In the genomic region with DNA sequence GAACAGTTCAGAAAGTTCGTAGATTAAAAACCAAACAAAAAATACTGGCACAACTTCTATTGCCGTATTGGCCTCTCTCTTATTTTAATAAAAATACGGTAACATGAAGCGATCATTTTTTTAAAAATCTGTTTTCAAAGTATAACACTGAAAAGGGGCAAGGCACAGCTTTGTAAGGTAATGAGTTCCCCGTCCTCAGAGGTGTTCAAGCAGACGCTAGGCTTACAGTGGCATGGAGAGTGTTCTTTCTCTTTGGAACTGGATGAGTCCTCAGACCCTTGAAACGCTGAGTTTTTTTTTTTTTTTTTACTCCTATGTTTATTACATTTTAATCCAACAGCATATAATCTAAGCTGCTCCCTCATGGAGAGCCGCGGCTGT, we compare ENCODE assay signal across 1 cellular context.
TF ChIP-seq lines count a peak whose summit lies in the region.

No MANE protein-coding gene starts in this region.

TF ChIP-seq in SK-N-SH treated with all-trans-retinoic acid at 6 μM for 48 hours, 23 proteins besides CTCF, POLR2A, EP300 and RAD21 (continued from another document):
- TF ChIP-seq CSRNP3 (CRISPR knock-in tag; IDR thresholded peaks at IDR 0.05) (no peak), ZNF565 (CRISPR knock-in tag; conservative IDR thresholded peaks at IDR 0.05; ENCODE audit: low read depth) (no peak), BACH2 (CRISPR knock-in tag; IDR thresholded peaks at IDR 0.05; ENCODE audit: borderline replicate concordance) (no peak), ZFP3 (CRISPR knock-in tag; IDR thresholded peaks at IDR 0.05) (no peak), CSDC2 (CRISPR knock-in tag; IDR thresholded peaks at IDR 0.05) (no peak), GLIS3 (CRISPR knock-in tag; IDR thresholded peaks at IDR 0.05) (no peak)
- TF ChIP-seq, protein P1, sequence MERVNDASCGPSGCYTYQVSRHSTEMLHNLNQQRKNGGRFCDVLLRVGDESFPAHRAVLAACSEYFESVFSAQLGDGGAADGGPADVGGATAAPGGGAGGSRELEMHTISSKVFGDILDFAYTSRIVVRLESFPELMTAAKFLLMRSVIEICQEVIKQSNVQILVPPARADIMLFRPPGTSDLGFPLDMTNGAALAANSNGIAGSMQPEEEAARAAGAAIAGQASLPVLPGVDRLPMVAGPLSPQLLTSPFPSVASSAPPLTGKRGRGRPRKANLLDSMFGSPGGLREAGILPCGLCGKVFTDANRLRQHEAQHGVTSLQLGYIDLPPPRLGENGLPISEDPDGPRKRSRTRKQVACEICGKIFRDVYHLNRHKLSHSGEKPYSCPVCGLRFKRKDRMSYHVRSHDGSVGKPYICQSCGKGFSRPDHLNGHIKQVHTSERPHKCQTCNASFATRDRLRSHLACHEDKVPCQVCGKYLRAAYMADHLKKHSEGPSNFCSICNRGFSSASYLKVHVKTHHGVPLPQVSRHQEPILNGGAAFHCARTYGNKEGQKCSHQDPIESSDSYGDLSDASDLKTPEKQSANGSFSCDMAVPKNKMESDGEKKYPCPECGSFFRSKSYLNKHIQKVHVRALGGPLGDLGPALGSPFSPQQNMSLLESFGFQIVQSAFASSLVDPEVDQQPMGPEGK (CRISPR knock-in tag; IDR thresholded peaks at IDR 0.05; ENCODE audit: borderline replicate concordance): no peak
